In the genomic region with DNA sequence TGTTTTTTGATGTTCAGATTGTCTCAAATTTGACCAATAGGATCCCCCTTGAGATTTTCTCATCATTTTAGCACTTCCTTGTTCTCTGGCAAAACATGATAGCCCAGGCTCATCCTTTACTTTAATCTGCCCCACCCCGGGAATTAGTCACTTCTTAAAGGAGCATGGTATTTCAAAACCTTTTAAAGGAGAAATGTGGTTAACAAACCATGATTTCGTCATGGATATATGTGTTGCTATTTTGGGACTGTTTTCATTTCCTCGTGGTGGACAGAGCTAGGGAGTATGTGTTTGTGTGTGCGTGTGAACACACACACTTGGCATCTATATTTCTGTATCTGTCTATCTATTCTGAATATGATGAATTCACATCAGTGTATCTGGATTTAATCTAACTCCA, we compare ENCODE assay signal across 10 cellular contexts.
A peak's percentile ranks its signal among the peaks of the same experiment; 100 is the strongest.
DNase-seq lines count a peak whose midpoint lies in the region; ATAC-seq, FAIRE-seq and TF ChIP-seq lines count a peak whose summit lies in the region.
"Had no signal": no experiment of that assay in that cellular context is flagged by ENCODE, and none has a peak within 500 bp of the region (broad histone marks: within the 10 kb centered on the region; RNA-seq: fewer than 3 reads in every experiment).

No MANE protein-coding gene starts in this region.

- in situ Hi-C loops in gastrocnemius medialis (cut with MboI; ENCODE audit: low sequenced_read_pairs in 4 of 4), result no loop called here

- H3K4me2 ChIP-seq in endothelial cell of umbilical vein (ENCODE audit: insufficient read depth, low read length), result no peak overlapping the region

- H3K79me2 ChIP-seq in endothelial cell of umbilical vein (ENCODE audit: control insufficient read depth, insufficient read depth, low read length), result no peaks in the 10 kb centered on the region

- ATAC-seq in gastrocnemius medialis (peak; percentile 76 to 93), GM21619 (IDR thresholded peaks at IDR 0.05; ENCODE audit: unreplicated experiment) (no peak), HG03378 (IDR thresholded peaks at IDR 0.05; ENCODE audit: unreplicated experiment) (no peak), GM18498 (IDR thresholded peaks at IDR 0.05; ENCODE audit: unreplicated experiment) (no peak)

- peak; percentile 42 for DNase-seq in H4 (ENCODE audit: low spot score)
- peak; percentile 53 for DNase-seq in RCC 7860 (ENCODE audit: low spot score)
- DNase-seq in endothelial cell of umbilical vein (ENCODE audit: low read depth, low spot score), result peak; percentile 30
- peak in 1 of 2 donors; percentile 26 for DNase-seq in gastrocnemius medialis
- DNase-seq in effector memory CD4-positive, alpha-beta T cell, result no peak
- DNase-seq: nephron progenitor cell had no signal

- intact Hi-C loops in endothelial cell of umbilical vein (cut with micrococcal nuclease) (no loop called here), gastrocnemius medialis (cut with DNase I; ENCODE audit: low total_unique reads) (no loop called here)

- no TSS peak for BruUV-seq in endothelial cell of umbilical vein (replicated peaks; lab: Mats Ljungman, UMichigan)

- H3K4me1 ChIP-seq in endothelial cell of umbilical vein (ENCODE audit: control insufficient read depth, extremely low read depth, insufficient read depth, low read length) (peaks cover 30% of the 10 kb centered on the region), gastrocnemius medialis (no peaks in the 10 kb centered on the region)
- H3K4me1 ChIP-seq in effector memory CD4-positive, alpha-beta T cell (ENCODE audit: control insufficient read depth, insufficient read depth, low read length, poor library complexity, severe bottlenecking), result no peaks in the 10 kb centered on the region
- H3K4me1 ChIP-seq: ascending aorta had no signal

- TF ChIP-seq CTCF in endothelial cell of umbilical vein (IDR thresholded peaks at IDR 0.05; ENCODE audit: extremely low read depth in 1 of 2, insufficient read depth in 1 of 2, low read depth in 1 of 2, low read length in 2 of 2) (no peak), gastrocnemius medialis (IDR thresholded peaks at IDR 0.05 in 4 of 5, conservative IDR thresholded peaks at IDR 0.05 in 1 of 5) (no peak)

- FAIRE-seq in RCC 7860 (lab: Jason Lieb, UNC), result peak; percentile 17
- no peak for FAIRE-seq in endothelial cell of umbilical vein (lab: Jason Lieb, UNC)

- H3K27ac ChIP-seq in endothelial cell of umbilical vein (ENCODE audit: insufficient read depth, low read depth, low read length), result no peak overlapping the region
- peak overlapping the region in 3 of 4 donors; percentile 4 to 62 (median 19) for H3K27ac ChIP-seq in gastrocnemius medialis
- H3K27ac ChIP-seq in effector memory CD4-positive, alpha-beta T cell (ENCODE audit: insufficient read depth, low read length, poor library complexity, severe bottlenecking), result no peak overlapping the region
- H3K27ac ChIP-seq: ascending aorta had no signal

- H3K9me3 ChIP-seq in endothelial cell of umbilical vein (replicated peaks; ENCODE audit: control insufficient read depth, insufficient read depth, low read length), result no peaks in the 10 kb centered on the region
- no peaks in the 10 kb centered on the region for H3K9me3 ChIP-seq in gastrocnemius medialis
- no peaks in the 10 kb centered on the region for H3K9me3 ChIP-seq in effector memory CD4-positive, alpha-beta T cell (ENCODE audit: control insufficient read depth, low read length)
- H3K9me3 ChIP-seq: ascending aorta had no signal

- CTCF ChIA-PET in endothelial cell of umbilical vein (lab: Charles Lee), result no interaction called here

- H3K9ac ChIP-seq in endothelial cell of umbilical vein (replicated peaks; ENCODE audit: extremely low read depth, insufficient read depth, low read length), result no peak overlapping the region

- no peaks in the 10 kb centered on the region for H3K9me1 ChIP-seq in endothelial cell of umbilical vein (replicated peaks; ENCODE audit: control insufficient read depth, extremely low read depth, insufficient read depth, low read length)

- H4K20me1 ChIP-seq in endothelial cell of umbilical vein (replicated peaks; ENCODE audit: control insufficient read depth, extremely low read depth, insufficient read depth, low read length), result no peaks in the 10 kb centered on the region

- H2AFZ ChIP-seq in endothelial cell of umbilical vein (ENCODE audit: low read depth, low read length), result no peak overlapping the region

- TF ChIP-seq POLR2A in endothelial cell of umbilical vein (IDR thresholded peaks at IDR 0.05; ENCODE audit: low read depth, low read length) (no peak), gastrocnemius medialis (IDR thresholded peaks at IDR 0.05) (no peak)

- dilution Hi-C loops in endothelial cell of umbilical vein (cut with MboI; ENCODE audit: extremely low pct_ligation_motif_present, low sequenced_read_pairs), result no loop called here

- no peak overlapping the region for H3K4me3 ChIP-seq in endothelial cell of umbilical vein (replicated peaks in 1 of 3; ENCODE audit: insufficient read depth in 1 of 3, low read depth in 1 of 3, low read length in 3 of 3)
- no peak overlapping the region for H3K4me3 ChIP-seq in gastrocnemius medialis
- no peak overlapping the region for H3K4me3 ChIP-seq in effector memory CD4-positive, alpha-beta T cell (ENCODE audit: insufficient read depth, low read depth, low read length, poor library complexity, severe bottlenecking)
- H3K4me3 ChIP-seq: ascending aorta had no signal

- H3K27me3 ChIP-seq in endothelial cell of umbilical vein (ENCODE audit: control insufficient read depth in 2 of 2, insufficient read depth in 2 of 2, low read length in 2 of 2) (no peaks in the 10 kb centered on the region), gastrocnemius medialis (no peaks in the 10 kb centered on the region)
- no peaks in the 10 kb centered on the region for H3K27me3 ChIP-seq in effector memory CD4-positive, alpha-beta T cell (replicated peaks; ENCODE audit: control insufficient read depth, insufficient read depth, low read length, poor library complexity, severe bottlenecking)
- H3K27me3 ChIP-seq: ascending aorta had no signal

- POLR2A ChIA-PET in endothelial cell of umbilical vein (lab: Charles Lee), result no interaction called here

- H3K36me3 ChIP-seq in endothelial cell of umbilical vein (ENCODE audit: control insufficient read depth in 2 of 2, extremely low read depth in 1 of 2, insufficient read depth in 2 of 2, low read length in 2 of 2) (peaks cover 0 to 11% of the 10 kb centered on the region in 2 experiments), gastrocnemius medialis (peaks cover 0 to 80% of the 10 kb centered on the region in 2 donors)
- H3K36me3 ChIP-seq in effector memory CD4-positive, alpha-beta T cell (ENCODE audit: control insufficient read depth, insufficient read depth, low read length), result peaks cover 52% of the 10 kb centered on the region

TF ChIP-seq in endothelial cell of umbilical vein, 7 proteins besides CTCF, POLR2A, EP300 and RAD21:
- no peak for TF ChIP-seq EZH2 (IDR thresholded peaks at IDR 0.05; ENCODE audit: borderline replicate concordance, low read depth, low read length, severe bottlenecking)
- no peak for TF ChIP-seq MYC (IDR thresholded peaks at IDR 0.05; ENCODE audit: low read depth, low read length)
- no peak for TF ChIP-seq GATA2 (IDR thresholded peaks at IDR 0.05; ENCODE audit: insufficient read depth, insufficient read length, low read depth, low read length)
- TF ChIP-seq FOS (IDR thresholded peaks at IDR 0.05; ENCODE audit: borderline replicate concordance, insufficient read depth, low read length), result no peak
- TF ChIP-seq, protein P1, sequence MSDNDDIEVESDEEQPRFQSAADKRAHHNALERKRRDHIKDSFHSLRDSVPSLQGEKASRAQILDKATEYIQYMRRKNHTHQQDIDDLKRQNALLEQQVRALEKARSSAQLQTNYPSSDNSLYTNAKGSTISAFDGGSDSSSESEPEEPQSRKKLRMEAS (IDR thresholded peaks at IDR 0.05; ENCODE audit: insufficient read depth, insufficient read length), result no peak

Comparison
In these comparisons a context has a peak if more than half of its experiments do, and no peak if none do; other contexts are left out.
1. DNase-seq: peak in H4 (single experiment), RCC 7860 (single experiment) and endothelial cell of umbilical vein (single experiment); none in effector memory CD4-positive, alpha-beta T cell (0 of 3).
2. H3K27ac ChIP-seq: peak in gastrocnemius medialis (3 of 4); none in endothelial cell of umbilical vein (single experiment) and effector memory CD4-positive, alpha-beta T cell (single experiment).
3. ATAC-seq: peak in gastrocnemius medialis (2 of 2); none in GM21619 (single experiment), HG03378 (single experiment) and GM18498 (single experiment).